1 cellular context compared by ENCODE assay signal in the genomic region with DNA sequence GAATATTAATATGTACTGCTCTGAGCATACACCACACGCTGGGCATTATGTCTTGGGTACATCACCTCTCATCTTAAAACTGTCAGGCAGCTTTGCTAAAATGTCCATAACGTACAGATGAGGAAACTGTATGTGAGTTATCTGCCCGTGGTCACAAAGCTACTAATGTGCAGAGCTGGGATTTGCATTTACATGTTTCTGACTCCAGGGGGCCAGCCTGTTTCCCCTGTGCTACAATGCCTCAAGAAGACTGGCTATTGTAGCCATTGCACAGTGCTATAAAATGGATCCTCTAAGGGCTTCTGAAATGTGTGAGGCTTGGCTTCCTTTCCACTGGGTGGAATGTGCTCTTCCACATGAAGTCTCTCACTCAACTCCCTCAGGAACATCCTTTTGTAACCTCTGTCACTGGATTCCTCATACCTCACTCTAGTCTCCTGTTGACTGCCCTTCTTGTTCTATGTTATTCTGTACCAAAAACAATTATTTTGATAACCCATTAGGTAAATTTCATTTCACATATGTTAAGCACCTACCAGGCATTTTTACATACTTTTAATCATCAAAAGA.
TF ChIP-seq lines count a peak whose summit lies in the region.

No MANE protein-coding gene starts in this region.

TF ChIP-seq in GM12878, 131 proteins besides CTCF, POLR2A, EP300 and RAD21 (continued from another document):
- TF ChIP-seq, protein P1, sequence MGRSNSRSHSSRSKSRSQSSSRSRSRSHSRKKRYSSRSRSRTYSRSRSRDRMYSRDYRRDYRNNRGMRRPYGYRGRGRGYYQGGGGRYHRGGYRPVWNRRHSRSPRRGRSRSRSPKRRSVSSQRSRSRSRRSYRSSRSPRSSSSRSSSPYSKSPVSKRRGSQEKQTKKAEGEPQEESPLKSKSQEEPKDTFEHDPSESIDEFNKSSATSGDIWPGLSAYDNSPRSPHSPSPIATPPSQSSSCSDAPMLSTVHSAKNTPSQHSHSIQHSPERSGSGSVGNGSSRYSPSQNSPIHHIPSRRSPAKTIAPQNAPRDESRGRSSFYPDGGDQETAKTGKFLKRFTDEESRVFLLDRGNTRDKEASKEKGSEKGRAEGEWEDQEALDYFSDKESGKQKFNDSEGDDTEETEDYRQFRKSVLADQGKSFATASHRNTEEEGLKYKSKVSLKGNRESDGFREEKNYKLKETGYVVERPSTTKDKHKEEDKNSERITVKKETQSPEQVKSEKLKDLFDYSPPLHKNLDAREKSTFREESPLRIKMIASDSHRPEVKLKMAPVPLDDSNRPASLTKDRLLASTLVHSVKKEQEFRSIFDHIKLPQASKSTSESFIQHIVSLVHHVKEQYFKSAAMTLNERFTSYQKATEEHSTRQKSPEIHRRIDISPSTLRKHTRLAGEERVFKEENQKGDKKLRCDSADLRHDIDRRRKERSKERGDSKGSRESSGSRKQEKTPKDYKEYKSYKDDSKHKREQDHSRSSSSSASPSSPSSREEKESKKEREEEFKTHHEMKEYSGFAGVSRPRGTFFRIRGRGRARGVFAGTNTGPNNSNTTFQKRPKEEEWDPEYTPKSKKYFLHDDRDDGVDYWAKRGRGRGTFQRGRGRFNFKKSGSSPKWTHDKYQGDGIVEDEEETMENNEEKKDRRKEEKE (IDR thresholded peaks at IDR 0.05) = no peak
- TF ChIP-seq SMC3 (IDR thresholded peaks at IDR 0.05; ENCODE audit: borderline replicate concordance, low read length) = peak; percentile 35; the same call in 1 of the 2 replicates
